Comparison of ENCODE assay signal across 19 cellular contexts in the genomic region with DNA sequence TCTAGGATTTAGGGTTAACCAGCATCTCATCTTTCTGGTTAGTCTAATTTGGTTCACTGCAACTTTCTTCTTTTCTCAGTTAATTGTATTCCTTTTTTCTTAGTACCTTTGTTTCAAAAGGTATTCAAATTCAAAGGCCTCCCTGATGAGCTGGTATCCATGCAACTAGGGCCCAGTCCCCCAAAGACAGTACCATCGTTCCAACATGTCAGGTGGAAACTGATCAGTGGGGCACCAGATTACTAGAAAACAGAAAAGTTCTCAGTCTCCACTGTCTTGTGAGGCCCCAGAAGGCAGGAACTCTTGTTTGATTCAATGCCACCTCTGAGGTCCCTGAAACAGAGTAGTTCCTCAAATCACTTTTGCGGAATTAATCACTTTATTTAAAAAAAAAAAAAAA.
DNase-seq lines count a peak whose midpoint lies in the region; TF ChIP-seq lines count a peak whose summit lies in the region.
"Had no signal": no experiment of that assay in that cellular context is flagged by ENCODE, and none has a peak within 500 bp of the region (broad histone marks: within the 10 kb centered on the region; RNA-seq: fewer than 3 reads in every experiment).

No MANE protein-coding gene starts in this region.

- H3K9ac ChIP-seq in HUES48 (ENCODE audit: low read depth, low read length), result no peak overlapping the region
- H3K9ac ChIP-seq in neural progenitor cell, result no peak overlapping the region
- H3K9ac ChIP-seq: BLaER1 had no signal

- H3K79me2 ChIP-seq in neural progenitor cell (ENCODE audit: low read depth), result no peaks in the 10 kb centered on the region

- TF ChIP-seq EP300 in esophagus muscularis mucosa (IDR thresholded peaks at IDR 0.05), result no peak

- DNase-seq in esophagus muscularis mucosa (ENCODE audit: extremely low spot score), result peak; percentile 77
- peak; percentile 30 for DNase-seq in neural progenitor cell (ENCODE audit: low spot score)
- DNase-seq in AG08396 (ENCODE audit: low spot score), result no peak
- DNase-seq in midbrain (lab: John Stamatoyannopoulos, UW), result no peak
- no peak for DNase-seq in NOMO-1 treated with dmso at 0.1 percent for 144 hours (lab: John Stamatoyannopoulos, UW; ENCODE audit: unreplicated experiment)
- DNase-seq: Caco-2; CD4-positive, CD25-positive, alpha-beta regulatory T cell; CD8-positive, alpha-beta T cell; DMS 273 treated with DMSO at 0.1 percent for 48 hours; DMS79; EL; GDM1; GOT3; HCEC 1CT had no signal

- no peak overlapping the region for H3K27ac ChIP-seq in HUES48 (ENCODE audit: low read depth, low read length)
- H3K27ac ChIP-seq in esophagus muscularis mucosa (replicated peaks in 1 of 4), result no peak overlapping the region
- peak overlapping the region; percentile 26 for H3K27ac ChIP-seq in neural progenitor cell
- H3K27ac ChIP-seq: BLaER1, C4-2B had no signal

- intact Hi-C loops in esophagus muscularis mucosa (cut with DNase I), result no loop called here

- no peaks in the 10 kb centered on the region for H3K27me3 ChIP-seq in HUES48 (ENCODE audit: control insufficient read depth, insufficient read depth, low read length)
- H3K27me3 ChIP-seq in esophagus muscularis mucosa, result no peaks in the 10 kb centered on the region
- no peaks in the 10 kb centered on the region for H3K27me3 ChIP-seq in neural progenitor cell
- H3K27me3 ChIP-seq: BLaER1 had no signal

- no peak overlapping the region for H3K4me3 Mint-ChIP-seq in neural progenitor cell
- H3K4me3 Mint-ChIP-seq: B cell; CD4-positive, CD25-positive, alpha-beta regulatory T cell; CD8-positive, alpha-beta T cell had no signal

- no peak for TF ChIP-seq POLR2A in esophagus muscularis mucosa (IDR thresholded peaks at IDR 0.05; ENCODE audit: low read depth)

- WGBS in esophagus muscularis mucosa, result 95% methylated on average over 2 of the region's 2 CpGs

- H2AFZ ChIP-seq in neural progenitor cell (replicated peaks), result no peak overlapping the region

- H3K9me3 ChIP-seq in HUES48 (ENCODE audit: control insufficient read depth, insufficient read depth, low read length) (no peaks in the 10 kb centered on the region), esophagus muscularis mucosa (no peaks in the 10 kb centered on the region), neural progenitor cell (ENCODE audit: low read depth) (no peaks in the 10 kb centered on the region)
- H3K9me3 ChIP-seq: BLaER1, Caco-2 had no signal

- no peaks in the 10 kb centered on the region for H3K36me3 ChIP-seq in HUES48 (ENCODE audit: control insufficient read depth, insufficient read depth, low read length)
- no peaks in the 10 kb centered on the region for H3K36me3 ChIP-seq in esophagus muscularis mucosa
- H3K36me3 ChIP-seq in neural progenitor cell, result no peaks in the 10 kb centered on the region
- H3K36me3 ChIP-seq: BLaER1 had no signal

- H3K4me3 ChIP-seq in HUES48 (ENCODE audit: low read depth, low read length), result 0 out of 2 replicates have a peak overlapping the region, but pooled peaks have one; percentile 14
- H3K4me3 ChIP-seq in esophagus muscularis mucosa, result no peak overlapping the region
- H3K4me3 ChIP-seq in neural progenitor cell, result no peak overlapping the region
- H3K4me3 ChIP-seq: BLaER1, GM12878 had no signal

- no peaks in the 10 kb centered on the region for H3K36me3 Mint-ChIP-seq in neural progenitor cell
- H3K36me3 Mint-ChIP-seq: CD4-positive, CD25-positive, alpha-beta regulatory T cell; CD8-positive, alpha-beta T cell had no signal

- no peak overlapping the region for H3K27ac Mint-ChIP-seq in neural progenitor cell
- H3K27ac Mint-ChIP-seq: B cell; CD4-positive, CD25-positive, alpha-beta regulatory T cell; CD8-positive, alpha-beta T cell had no signal

- peaks cover 20% of the 10 kb centered on the region for H3K4me1 ChIP-seq in HUES48 (ENCODE audit: control insufficient read depth, insufficient read depth, low read length)
- no peaks in the 10 kb centered on the region for H3K4me1 ChIP-seq in esophagus muscularis mucosa
- peaks cover 29% of the 10 kb centered on the region for H3K4me1 ChIP-seq in neural progenitor cell
- H3K4me1 ChIP-seq: BLaER1, Caco-2 had no signal

- H3K4me1 Mint-ChIP-seq in neural progenitor cell, result peaks cover 11% of the 10 kb centered on the region
- H3K4me1 Mint-ChIP-seq: B cell; CD4-positive, CD25-positive, alpha-beta regulatory T cell had no signal

- peak overlapping the region; percentile 61 for H3K4me2 ChIP-seq in neural progenitor cell
- H3K4me2 ChIP-seq: BLaER1 had no signal

- TF ChIP-seq CTCF in esophagus muscularis mucosa (IDR thresholded peaks at IDR 0.05), result no peak
- no peak for TF ChIP-seq CTCF in neural progenitor cell (IDR thresholded peaks at IDR 0.05)

- peaks cover 14% of the 10 kb centered on the region for H3F3A ChIP-seq in neural progenitor cell (ENCODE audit: low read depth)

- no peaks in the 10 kb centered on the region for H4K20me1 ChIP-seq in neural progenitor cell (ENCODE audit: low read depth)
- H4K20me1 ChIP-seq: BLaER1 had no signal

- no peaks in the 10 kb centered on the region for H3K9me3 Mint-ChIP-seq in neural progenitor cell

- peaks cover 2% of the 10 kb centered on the region for H3K27me3 Mint-ChIP-seq in neural progenitor cell (ENCODE audit: insufficient read depth, low read depth)
- H3K27me3 Mint-ChIP-seq: B cell; CD4-positive, CD25-positive, alpha-beta regulatory T cell had no signal

Comparison
In these comparisons a context has a peak if more than half of its experiments do, and no peak if none do; other contexts are left out.
1. DNase-seq: peak in esophagus muscularis mucosa (single experiment) and neural progenitor cell (single experiment); none in AG08396 (single experiment), midbrain (single experiment) and NOMO-1 treated with dmso at 0.1 percent for 144 hours (single experiment).